ENCODE assay signal across 30 cellular contexts in genomic region chr11:41789376-41789775, GRCh38.
"Had no signal": no experiment of that assay in that cellular context is flagged by ENCODE, and none has a peak within 500 bp of the region (broad histone marks: within the 10 kb centered on the region; RNA-seq: fewer than 3 reads in every experiment).

No MANE protein-coding gene starts in this region.

- DNase-seq: activated B cell treated with CpG ODN at 0.5 μM for 24 hours; activated CD4-positive, alpha-beta memory T cell treated with anti-CD3 and anti-CD28 coated beads for 36 hours; activated CD4-positive, alpha-beta T cell treated with anti-CD3 and anti-CD28 coated beads for 4 hours; activated CD4-positive, alpha-beta T cell treated with anti-CD3 and anti-CD28 coated beads, Interleukin-2, amount 50 U/mL, for 1 hour; activated CD4-positive, CD25-positive, alpha-beta regulatory T cell treated with anti-CD3 and anti-CD28 coated beads, Interleukin-2, amount 50 U/mL, for 72 hours; activated CD8-positive, alpha-beta memory T cell treated with anti-CD3 and anti-CD28 coated beads, Interleukin-2, amount 50 U/mL, for 4 hours; activated gamma-delta T cell treated with Interleukin-2 at 50 U/mL for 16 hours; activated naive CD4-positive, alpha-beta T cell treated with anti-CD3 and anti-CD28 coated beads for 36 hours; activated T-cell treated with anti-CD3 and anti-CD28 coated beads for 4 hours; activated T-cell treated with anti-CD3 and anti-CD28 coated beads, Interleukin-2, amount 50 U/mL, for 4 hours; anterior cingulate cortex; Karpas-422; MG63; MV-4-11; NCI-H1092; NCI-H1436 treated with DMSO at 0.1 percent for 48 hours; NCI-H1694 treated with DMSO at 0.1 percent for 48 hours; NCI-H2029; NCI-H2171; NCI-H510A; NCI-H526; NCI-H748 treated with DMSO at 0.1 percent for 48 hours; PC-9; SHP77 treated with DMSO at 0.1 percent for 48 hours; SK-N-SH had no signal

- H3K4me3 ChIP-seq: cardiac muscle cell, K562, MG63, PC-9, SJSA1 had no signal

- H3K9ac ChIP-seq: SK-N-SH had no signal

- H3K27ac ChIP-seq: cardiac muscle cell, PC-9, SJSA1 had no signal

- H3K4me2 ChIP-seq: PC-9, SK-N-SH had no signal

- H3K36me3 ChIP-seq: cardiac muscle cell, MG63, SJSA1 had no signal

- FAIRE-seq: K562, RCC 7860 had no signal

- ATAC-seq: activated naive CD4-positive, alpha-beta T cell treated with anti-CD3 and anti-CD28 coated beads, Interleukin-2, amount 50 U/mL, for 72 hours; activated T-cell treated with anti-CD3 and anti-CD28 coated beads, Interleukin-2, amount 50 U/mL, for 4 hours; K562 had no signal

- H3K27me3 ChIP-seq: cardiac muscle cell, MG63, SJSA1 had no signal

- H3K9me3 ChIP-seq: SK-N-SH had no signal

- H2AFZ ChIP-seq: PC-9 had no signal
